ENCODE assay signal across 8 cellular contexts in genomic region chr16:58024673-58025350, GRCh38. TPM values are rescaled to one million over a fixed set of nuclear protein-coding genes. Genes with fewer than 3 reads are reported as not detected.
DNase-seq lines count a peak whose midpoint lies in the region; ATAC-seq and TF ChIP-seq lines count a peak whose summit lies in the region.

No MANE protein-coding gene starts in this region.

- peaks cover 19% of the 10 kb centered on the region for H3K4me1 Mint-ChIP-seq in CD8-positive, alpha-beta T cell (ENCODE audit: low read depth)
- peaks cover 17% of the 10 kb centered on the region for H3K4me1 Mint-ChIP-seq in stimulated activated naive CD8-positive, alpha-beta T cell treated with anti-CD3 and anti-CD28 coated beads, Interleukin-15, amount 100 ng/mL, for 72 hours

- H3K36me3 ChIP-seq in CD8-positive, alpha-beta T cell (ENCODE audit: insufficient read depth, low read length) = no peaks in the 10 kb centered on the region
- H3K36me3 ChIP-seq in body of pancreas (replicated peaks in 1 of 2; ENCODE audit: insufficient read depth in 1 of 2, low read depth in 2 of 2) = no peaks in the 10 kb centered on the region

- H3K4me1 ChIP-seq in CD8-positive, alpha-beta T cell (ENCODE audit: insufficient read depth, low read length) = peaks cover 15% of the 10 kb centered on the region
- H3K4me1 ChIP-seq in body of pancreas = peaks cover 73% of the 10 kb centered on the region

- peak; percentile 29 for ATAC-seq in CD8-positive, alpha-beta T cell
- ATAC-seq in body of pancreas = peak; percentile 41
- no peak for ATAC-seq in stimulated activated naive CD8-positive, alpha-beta T cell treated with anti-CD3 and anti-CD28 coated beads, Interleukin-15, amount 100 ng/mL, for 72 hours
- no peak for ATAC-seq in HG03460 (IDR thresholded peaks at IDR 0.05; ENCODE audit: unreplicated experiment)

- no peak for TF ChIP-seq CTCF in CD8-positive, alpha-beta T cell (IDR thresholded peaks at IDR 0.05)
- no peak for TF ChIP-seq CTCF in NB4 (IDR thresholded peaks at IDR 0.05; ENCODE audit: low read depth, low read length)
- no peak for TF ChIP-seq CTCF in body of pancreas (IDR thresholded peaks at IDR 0.05)

- peak overlapping the region; percentile 83 for H3K27ac Mint-ChIP-seq in CD8-positive, alpha-beta T cell
- peak overlapping the region; percentile 79 to 81 for H3K27ac Mint-ChIP-seq in stimulated activated naive CD8-positive, alpha-beta T cell treated with anti-CD3 and anti-CD28 coated beads, Interleukin-15, amount 100 ng/mL, for 72 hours

- CTCF ChIA-PET in CD8-positive, alpha-beta T cell (lab: Charles Lee) = interaction anchor here (0.9 to 2.7 kb wide), 2 partner anchors 102 to 125 kb away, joined by 3 to 13 read pairs; no protein-coding TSS in a partner anchor

- no peaks in the 10 kb centered on the region for H3K27me3 ChIP-seq in CD8-positive, alpha-beta T cell (ENCODE audit: insufficient read depth, low read length)
- H3K27me3 ChIP-seq in body of pancreas = no peaks in the 10 kb centered on the region

- POLR2A ChIA-PET in CD8-positive, alpha-beta T cell (lab: Charles Lee) = interaction anchor here (0.5 to 1.1 kb wide), 2 partner anchors 24 to 104 kb away, joined by 3 to 4 read pairs; partner anchors contain the start of gene ZNF319

- H3K36me3 Mint-ChIP-seq in CD8-positive, alpha-beta T cell = peaks cover 3% of the 10 kb centered on the region

- H3K4me3 ChIP-seq in CD8-positive, alpha-beta T cell (ENCODE audit: low read depth, low read length) = peak overlapping the region; percentile 60
- H3K4me3 ChIP-seq in NB4 (ENCODE audit: low read depth, low read length) (peak overlapping the region; percentile 32), body of pancreas (no peak overlapping the region)

- peak overlapping the region; percentile 90 for H3K4me3 Mint-ChIP-seq in CD8-positive, alpha-beta T cell
- H3K4me3 Mint-ChIP-seq in stimulated activated naive CD8-positive, alpha-beta T cell treated with anti-CD3 and anti-CD28 coated beads, Interleukin-15, amount 100 ng/mL, for 72 hours = peak overlapping the region; percentile 85 to 87

- 1 to 2% methylated on average over 34 to 49 of the region's 49 CpGs for WGBS in body of pancreas, 2 donors

- intact Hi-C loops in CD8-positive, alpha-beta T cell (cut with DNase I, micrococcal nuclease) = loop anchor here (2.0 to 10.0 kb wide), 4 partner anchors 40 to 730 kb away; partner anchors contain the start of genes CSNK2A2 (in 1 of the 2) and GINS3 (in 1 of the 2)
- intact Hi-C loops in body of pancreas (cut with DNase I) = no loop called here

- no peak for TF ChIP-seq POLR2A in NB4 (IDR thresholded peaks at IDR 0.05; ENCODE audit: extremely low read depth, insufficient read length)
- TF ChIP-seq POLR2A in body of pancreas (IDR thresholded peaks at IDR 0.05) = peak in 2 of 3 donors; percentile 51 to 64

- peaks cover 6% of the 10 kb centered on the region for H3K27me3 Mint-ChIP-seq in CD8-positive, alpha-beta T cell (ENCODE audit: low read depth)
- peaks cover 20% of the 10 kb centered on the region for H3K27me3 Mint-ChIP-seq in stimulated activated naive CD8-positive, alpha-beta T cell treated with anti-CD3 and anti-CD28 coated beads, Interleukin-15, amount 100 ng/mL, for 72 hours

- H3K9me3 ChIP-seq in CD8-positive, alpha-beta T cell (ENCODE audit: low read length) = no peaks in the 10 kb centered on the region
- no peaks in the 10 kb centered on the region for H3K9me3 ChIP-seq in body of pancreas

- H3K9me3 Mint-ChIP-seq in CD8-positive, alpha-beta T cell = no peaks in the 10 kb centered on the region
- H3K9me3 Mint-ChIP-seq in stimulated activated naive CD8-positive, alpha-beta T cell treated with anti-CD3 and anti-CD28 coated beads, Interleukin-15, amount 100 ng/mL, for 72 hours = no peaks in the 10 kb centered on the region

- peak in 3 of 7 experiments; percentile 13 to 56 (median 19) for DNase-seq in CD8-positive, alpha-beta T cell
- peak; percentile 37 for DNase-seq in NB4 (ENCODE audit: low read depth)
- DNase-seq in body of pancreas = peak; percentile 74 to 84 (median 80)
- DNase-seq in left kidney (ENCODE audit: low read depth, low spot score) = peak; percentile 52
- peak in 1 of 2 donors; percentile 40 for DNase-seq in stimulated activated naive CD8-positive, alpha-beta T cell treated with anti-CD3 and anti-CD28 coated beads, Interleukin-15, amount 100 ng/mL, for 72 hours
- no peak for DNase-seq in NCI-H1930 (lab: John Stamatoyannopoulos, UW)
- no peak for DNase-seq in hypothalamus (lab: John Stamatoyannopoulos, UW)

- peak overlapping the region; percentile 18 for H3K27ac ChIP-seq in CD8-positive, alpha-beta T cell (ENCODE audit: low read depth, low read length)
- H3K27ac ChIP-seq in body of pancreas = peak overlapping the region; percentile 72 to 94 (median 86)

RNA-seq across cellular contexts. Expression of gene MMP15, which starts 0.7 kb away (rescaled TPM):
- total RNA-seq in CD8-positive, alpha-beta T cell = under 1 TPM; 0.19 to 0.92 TPM
- 10 to 100 TPM; 22.3 to 35.3 TPM for total RNA-seq in body of pancreas

RNA-seq across cellular contexts. Expression of gene USB1, which starts 23.6 kb away (rescaled TPM):
- 10 to 100 TPM; 24.7 to 27.9 TPM for total RNA-seq in CD8-positive, alpha-beta T cell
- total RNA-seq in body of pancreas = 10 to 100 TPM; 22.4 to 46.7 TPM

RNA-seq across cellular contexts. Expression of gene ZNF319, which starts 24.3 kb away (rescaled TPM):
- 1 to 10 TPM; 8.0 to 9.4 TPM for total RNA-seq in CD8-positive, alpha-beta T cell
- 1 to 10 TPM; 3.3 to 4.7 TPM for total RNA-seq in body of pancreas

RNA-seq across cellular contexts. Expression of gene CNGB1, which starts 53.9 kb away (rescaled TPM):
- not detected for total RNA-seq in CD8-positive, alpha-beta T cell
- not detected for total RNA-seq in body of pancreas

Comparison
In these comparisons a context has a peak if more than half of its experiments do, and no peak if none do; other contexts are left out.
1. ATAC-seq: peak in CD8-positive, alpha-beta T cell (single experiment) and body of pancreas (single experiment); none in stimulated activated naive CD8-positive, alpha-beta T cell treated with anti-CD3 and anti-CD28 coated beads, Interleukin-15, amount 100 ng/mL, for 72 hours (single experiment) and HG03460 (single experiment).
2. DNase-seq: peak in NB4 (single experiment), body of pancreas (4 of 4) and left kidney (single experiment); none in NCI-H1930 (0 of 2) and hypothalamus (0 of 51).
3. H3K4me3 ChIP-seq: peak in CD8-positive, alpha-beta T cell (single experiment) and NB4 (single experiment); none in body of pancreas (0 of 2).
4. RNA of gene MMP15, which starts 0.7 kb away (total RNA-seq): 22.3 to 35.3 TPM in body of pancreas; 0.19 to 0.92 TPM in CD8-positive, alpha-beta T cell; every median in the first group is over 10 times any median in the second.